ENCODE assay signal across 18 cellular contexts in the genomic region with DNA sequence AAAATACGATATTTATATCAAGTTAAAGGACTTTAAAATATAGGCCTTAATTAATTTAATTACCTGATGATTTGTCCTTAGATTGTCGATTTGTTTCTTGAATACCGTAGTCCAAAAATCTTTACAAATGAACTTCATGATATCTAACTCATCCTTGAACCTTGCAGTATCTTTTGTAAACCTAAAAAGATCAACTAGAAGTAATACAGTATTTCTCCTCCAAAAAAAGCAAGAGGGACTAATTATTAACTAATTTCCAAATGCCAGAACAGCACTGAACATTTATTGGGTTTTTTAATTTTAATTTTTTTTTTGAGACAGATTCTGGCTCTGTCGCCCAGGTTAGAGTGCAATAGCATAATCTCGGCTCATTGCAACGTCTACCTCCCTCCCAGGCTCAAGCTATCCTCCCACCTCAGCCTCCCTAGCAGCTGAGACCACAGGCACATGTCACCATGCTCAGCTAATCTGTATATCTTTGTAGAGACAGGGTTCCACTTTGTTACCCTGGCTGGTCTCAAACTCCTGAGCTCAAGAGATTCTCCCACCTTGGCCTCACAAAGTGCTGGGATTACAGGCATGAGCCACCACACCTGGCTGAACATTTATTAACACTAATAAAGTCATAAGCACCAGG. TPM values are rescaled to one million over a fixed set of nuclear protein-coding genes. Genes with fewer than 3 reads are reported as not detected.
DNase-seq lines count a peak whose midpoint lies in the region; ATAC-seq and TF ChIP-seq lines count a peak whose summit lies in the region.
"Had no signal": no experiment of that assay in that cellular context is flagged by ENCODE, and none has a peak within 500 bp of the region (broad histone marks: within the 10 kb centered on the region; RNA-seq: fewer than 3 reads in every experiment).

No MANE protein-coding gene starts in this region.

- no peaks in the 10 kb centered on the region for H3F3A ChIP-seq in Loucy (ENCODE audit: low read depth)

- DNase-seq in left lobe of liver (ENCODE audit: low spot score): no peak
- no peak for DNase-seq in MV-4-11 (lab: John Stamatoyannopoulos, UW)
- no peak for DNase-seq in NCI-H187 treated with DMSO at 0.1 percent for 48 hours (lab: John Stamatoyannopoulos, UW)
- no peak for DNase-seq in HPDE6-E6E7 (ENCODE audit: extremely low spot score)
- DNase-seq: AML-193; Caco-2; Calu3; CD4-positive, alpha-beta T cell; CD8-positive, alpha-beta T cell; DMS79 treated with DMSO at 0.1 percent for 48 hours; GF-D8 had no signal

- H3K27me3 ChIP-seq in Loucy (ENCODE audit: insufficient read depth, low read length, poor library complexity, severe bottlenecking) (no peaks in the 10 kb centered on the region), liver (ENCODE audit: control insufficient read depth in 4 of 4, insufficient read depth in 4 of 4, low read length in 3 of 4) (no peaks in the 10 kb centered on the region)
- H3K27me3 ChIP-seq: BLaER1 treated with 17β-estradiol and CSF1 and Interleukin-3, amounts not matched to agents 10 nM and 100 nM had no signal

- H3K79me2 ChIP-seq in Loucy (ENCODE audit: insufficient read depth, low read length): peaks cover 37% of the 10 kb centered on the region

- peak overlapping the region; percentile 2 for H3K4me2 ChIP-seq in Loucy (ENCODE audit: low read depth, low read length, poor library complexity, severe bottlenecking)
- H3K4me2 ChIP-seq: A549; BLaER1 treated with 17β-estradiol and CSF1 and Interleukin-3, amounts not matched to agents 10 nM and 100 nM had no signal

- ATAC-seq in left lobe of liver: peak; percentile 61
- ATAC-seq: A549; CD8-positive, alpha-beta T cell; GM12878 had no signal

- no peak for TF ChIP-seq RAD21 in liver (IDR thresholded peaks at IDR 0.05)

- no peak overlapping the region for H3K27ac ChIP-seq in liver (ENCODE audit: low read depth in 1 of 2, low read length in 2 of 2)
- H3K27ac ChIP-seq: 22Rv1; A549; BLaER1 treated with 17β-estradiol and CSF1 and Interleukin-3, amounts not matched to agents 10 nM and 100 nM; C4-2B had no signal

- H3K9me2 ChIP-seq in Loucy (replicated peaks; ENCODE audit: low read depth, low read length): no peaks in the 10 kb centered on the region

- peaks cover 7% of the 10 kb centered on the region for H4K20me1 ChIP-seq in Loucy (ENCODE audit: insufficient read depth, low read length, poor library complexity, severe bottlenecking)

- H3K36me3 ChIP-seq in Loucy (ENCODE audit: insufficient read depth, low read length) (peaks cover 39% of the 10 kb centered on the region; the same call in 1 of the 2 replicates), liver (ENCODE audit: control insufficient read depth in 4 of 4, insufficient read depth in 3 of 4, low read depth in 1 of 4, low read length in 3 of 4) (peaks cover 0 to 22% (median 16%) of the 10 kb centered on the region in 4 donors)

- H3K9me3 ChIP-seq in Loucy (ENCODE audit: insufficient read depth, low read depth, low read length) (no peaks in the 10 kb centered on the region), liver (ENCODE audit: control insufficient read depth in 4 of 4, low read length in 3 of 4) (no peaks in the 10 kb centered on the region)
- H3K9me3 ChIP-seq: A549; BLaER1 treated with 17β-estradiol and CSF1 and Interleukin-3, amounts not matched to agents 10 nM and 100 nM; Caco-2 had no signal

- no peak overlapping the region for H2AFZ ChIP-seq in Loucy (ENCODE audit: low read length)

- 40% methylated on average over 6 of the region's 6 CpGs for WGBS in liver

- no peak for TF ChIP-seq CTCF in Loucy (conservative IDR thresholded peaks at IDR 0.05; ENCODE audit: low read length)
- no peak for TF ChIP-seq CTCF in liver (IDR thresholded peaks at IDR 0.05; ENCODE audit: low read depth, low read length, missing input control)

- H3K4me1 ChIP-seq in Loucy (ENCODE audit: insufficient read depth, low read length, poor library complexity, severe bottlenecking) (peaks cover 25% of the 10 kb centered on the region), liver (ENCODE audit: control insufficient read depth in 4 of 4, insufficient read depth in 4 of 4, low read length in 3 of 4) (peaks cover 5 to 20% (median 9%) of the 10 kb centered on the region in 4 donors)
- H3K4me1 ChIP-seq: A549; BLaER1 treated with 17β-estradiol and CSF1 and Interleukin-3, amounts not matched to agents 10 nM and 100 nM; Caco-2 had no signal

- H3K9ac ChIP-seq in Loucy (ENCODE audit: low read depth, low read length, poor library complexity, severe bottlenecking): no peak overlapping the region
- no peak overlapping the region for H3K9ac ChIP-seq in liver (ENCODE audit: low read depth in 1 of 2, low read length in 2 of 2)
- H3K9ac ChIP-seq: BLaER1 treated with 17β-estradiol and CSF1 and Interleukin-3, amounts not matched to agents 10 nM and 100 nM had no signal

- no peak overlapping the region for H3K4me3 ChIP-seq in Loucy (ENCODE audit: low read length, poor library complexity, severe bottlenecking)
- no peak overlapping the region for H3K4me3 ChIP-seq in liver (ENCODE audit: low read depth in 1 of 3, low read length in 3 of 3)
- H3K4me3 ChIP-seq: A549; BLaER1 treated with 17β-estradiol and CSF1 and Interleukin-3, amounts not matched to agents 10 nM and 100 nM; GM12878 had no signal

TF ChIP-seq in liver, 16 proteins besides CTCF, POLR2A, EP300 and RAD21:
- peak in 1 of 2 donors; percentile 27 for TF ChIP-seq RXRA (IDR thresholded peaks at IDR 0.05)
- peak; percentile 5 to 25 for TF ChIP-seq HNF4A (conservative IDR thresholded peaks at IDR 0.05)
- TF ChIP-seq MAX (IDR thresholded peaks at IDR 0.05): no peak
- no peak for TF ChIP-seq EGR1 (IDR thresholded peaks at IDR 0.05; ENCODE audit: low read depth in 2 of 2)
- TF ChIP-seq SP1 (IDR thresholded peaks at IDR 0.05): no peak
TF ChIP-seq in liver: peak in this region for 2.

RNA-seq across cellular contexts. Expression of gene TRAPPC6B, which starts 11.8 kb away (rescaled TPM):
- 14.4 TPM for total RNA-seq in left lobe of liver
- total RNA-seq in liver: 10 to 100 TPM; 15.2 to 22.2 TPM
- polyA plus RNA-seq in liver: 10 to 100 TPM in 1 of 2 donors, 1 to 10 TPM in 1; 9.7 to 20.0 TPM

RNA-seq across cellular contexts. Expression of gene PNN, which starts 16.7 kb away (rescaled TPM):
- 28.2 TPM for total RNA-seq in left lobe of liver
- total RNA-seq in liver: 10 to 100 TPM; 11.3 to 31.5 TPM
- polyA plus RNA-seq in liver: 10 to 100 TPM; 16.2 to 56.7 TPM

RNA-seq across cellular contexts. Expression of gene GEMIN2, which starts 44.2 kb away (rescaled TPM):
- total RNA-seq in left lobe of liver (3.6 TPM), liver (1 to 10 TPM; 4.8 to 9.0 TPM)
- polyA plus RNA-seq in liver: 1 to 10 TPM; 2.8 to 4.1 TPM

RNA-seq across cellular contexts. Expression of gene SEC23A, which starts 55.3 kb away (rescaled TPM):
- total RNA-seq in left lobe of liver (67.7 TPM), liver (100 to 1,000 TPM in 1 of 2 donors, 10 to 100 TPM in 1; 51.9 to 169 TPM)
- polyA plus RNA-seq in liver: 10 to 100 TPM; 36.5 to 52.3 TPM
